14 cellular contexts compared by ENCODE assay signal in genomic region chr19:44498988-44499387, GRCh38. TPM values are rescaled to one million over a fixed set of nuclear protein-coding genes. Genes with fewer than 3 reads are reported as not detected.
DNase-seq lines count a peak whose midpoint lies in the region; ATAC-seq and TF ChIP-seq lines count a peak whose summit lies in the region.
"Had no signal": no experiment of that assay in that cellular context is flagged by ENCODE, and none has a peak within 500 bp of the region (broad histone marks: within the 10 kb centered on the region; RNA-seq: fewer than 3 reads in every experiment).

No MANE protein-coding gene starts in this region.

- TF ChIP-seq EP300 in suprapubic skin (IDR thresholded peaks at IDR 0.05), result no peak

- no peaks in the 10 kb centered on the region for H3K27me3 ChIP-seq in cardiac muscle cell
- no peaks in the 10 kb centered on the region for H3K27me3 ChIP-seq in suprapubic skin
- H3K27me3 ChIP-seq: thyroid gland had no signal

- peaks cover 64% of the 10 kb centered on the region for H3K36me3 Mint-ChIP-seq in activated CD8-positive, alpha-beta T cell treated with anti-CD3 and anti-CD28 coated beads for 36 hours (ENCODE audit: low read depth)
- peaks cover 30 to 42% (median 38%) of the 10 kb centered on the region in 3 donors for H3K36me3 Mint-ChIP-seq in immature natural killer cell

- 94% methylated on average over 6 of the region's 9 CpGs for WGBS in suprapubic skin
- 94 to 97% methylated on average over 9 of the region's 9 CpGs for WGBS in lower leg skin, 2 donors

- intact Hi-C loops in Right ventricle myocardium inferior (cut with DNase I), result no loop called here
- intact Hi-C loops in activated CD8-positive, alpha-beta T cell treated with anti-CD3 and anti-CD28 coated beads for 36 hours (cut with micrococcal nuclease), result no loop called here
- intact Hi-C loops in lower leg skin (cut with DNase I; ENCODE audit: low total_unique reads), result no loop called here

- no peak overlapping the region for H3K27ac ChIP-seq in cardiac muscle cell
- H3K27ac ChIP-seq in suprapubic skin, result no peak overlapping the region
- H3K27ac ChIP-seq: thyroid gland had no signal

- CTCF ChIA-PET in activated CD8-positive, alpha-beta T cell treated with anti-CD3 and anti-CD28 coated beads for 36 hours (lab: Charles Lee), result no interaction called here

- no peak for ATAC-seq in Right ventricle myocardium inferior
- no peak for ATAC-seq in activated CD8-positive, alpha-beta T cell treated with anti-CD3 and anti-CD28 coated beads for 36 hours
- ATAC-seq in GM21619 (IDR thresholded peaks at IDR 0.05; ENCODE audit: unreplicated experiment), result no peak
- no peak for ATAC-seq in GM18873 (IDR thresholded peaks at IDR 0.05; ENCODE audit: low FRiP score, unreplicated experiment)

- H3K4me3 ChIP-seq in cardiac muscle cell (peak overlapping the region; percentile 70), suprapubic skin (peak overlapping the region; percentile 86), lower leg skin (ENCODE audit: low read depth, poor library complexity, severe bottlenecking) (no peak overlapping the region)

- H3K36me3 ChIP-seq in cardiac muscle cell (peaks cover 7% of the 10 kb centered on the region), suprapubic skin (peaks cover 43% of the 10 kb centered on the region)

- H3K4me1 ChIP-seq in cardiac muscle cell (ENCODE audit: low read depth) (no peaks in the 10 kb centered on the region), suprapubic skin (peaks cover 23% of the 10 kb centered on the region)

- TF ChIP-seq CTCF in cardiac muscle cell (IDR thresholded peaks at IDR 0.05; ENCODE audit: low read depth, low read length) (no peak), suprapubic skin (IDR thresholded peaks at IDR 0.05) (no peak), lower leg skin (IDR thresholded peaks at IDR 0.05) (no peak)
- no peak for TF ChIP-seq CTCF in activated CD8-positive, alpha-beta T cell treated with anti-CD3 and anti-CD28 coated beads for 36 hours (IDR thresholded peaks at IDR 0.05)

- POLR2A ChIA-PET in activated CD8-positive, alpha-beta T cell treated with anti-CD3 and anti-CD28 coated beads for 36 hours (lab: Charles Lee), result interaction anchor here (1.1 kb wide), 1 partner anchor 22 kb away, joined by 5 read pairs; no protein-coding TSS in a partner anchor

- no peaks in the 10 kb centered on the region for H3K27me3 Mint-ChIP-seq in activated CD8-positive, alpha-beta T cell treated with anti-CD3 and anti-CD28 coated beads for 36 hours
- H3K27me3 Mint-ChIP-seq in immature natural killer cell (ENCODE audit: low read depth in 3 of 3), result peaks cover 5 to 17% (median 12%) of the 10 kb centered on the region in 3 donors

- H3K9me3 Mint-ChIP-seq in activated CD8-positive, alpha-beta T cell treated with anti-CD3 and anti-CD28 coated beads for 36 hours, result peaks cover 50% of the 10 kb centered on the region
- H3K9me3 Mint-ChIP-seq in immature natural killer cell, result peaks cover 15 to 25% (median 19%) of the 10 kb centered on the region in 6 donors

- H3K4me3 Mint-ChIP-seq in activated CD8-positive, alpha-beta T cell treated with anti-CD3 and anti-CD28 coated beads for 36 hours, result peak overlapping the region; percentile 81
- H3K4me3 Mint-ChIP-seq in immature natural killer cell, result peak overlapping the region; percentile 84 to 96 (median 94)

- peak overlapping the region; percentile 90 for H3K27ac Mint-ChIP-seq in activated CD8-positive, alpha-beta T cell treated with anti-CD3 and anti-CD28 coated beads for 36 hours
- peak overlapping the region in 2 of 6 donors; percentile 19 to 92 for H3K27ac Mint-ChIP-seq in immature natural killer cell

- H3K9me3 ChIP-seq in cardiac muscle cell (ENCODE audit: low read depth), result no peaks in the 10 kb centered on the region
- H3K9me3 ChIP-seq in suprapubic skin, result peaks cover 43% of the 10 kb centered on the region
- H3K9me3 ChIP-seq: thyroid gland had no signal

- DNase-seq in cardiac muscle cell (ENCODE audit: low read depth in 1 of 2, low spot score in 1 of 2) (no peak), Right ventricle myocardium inferior (ENCODE audit: missing footprints) (no peak), immature natural killer cell (no peak), suprapubic skin (ENCODE audit: low spot score in 2 of 2) (peak in 1 of 2 donors; percentile 57), lower leg skin (ENCODE audit: low spot score in 2 of 2) (no peak)
- no peak for DNase-seq in activated CD8-positive, alpha-beta T cell treated with anti-CD3 and anti-CD28 coated beads for 36 hours
- DNase-seq: activated CD8-positive, alpha-beta memory T cell treated with anti-CD3 and anti-CD28 coated beads, Interleukin-2, amount 50 U/mL, for 4 hours; erythroblast; NK-92 treated with Interleukin-12 subunit alpha and Interleukin-12 subunit beta, amount 100 ng/mL, for 24 hours; retina had no signal

- TF ChIP-seq POLR2A in suprapubic skin (IDR thresholded peaks at IDR 0.05) (no peak), lower leg skin (IDR thresholded peaks at IDR 0.05) (no peak)

- H3K4me1 Mint-ChIP-seq in activated CD8-positive, alpha-beta T cell treated with anti-CD3 and anti-CD28 coated beads for 36 hours (ENCODE audit: low read depth), result peaks cover 32% of the 10 kb centered on the region
- peaks cover 44 to 59% of the 10 kb centered on the region in 2 donors for H3K4me1 Mint-ChIP-seq in immature natural killer cell

RNA-seq across cellular contexts. Expression of gene ZNF180, which starts 1.3 kb away (rescaled TPM):
- total RNA-seq in cardiac muscle cell (31.2 and 33.4 TPM in 2 replicates), Right ventricle myocardium inferior (4.5 TPM), suprapubic skin (10 to 100 TPM in 2 of 4 donors, 1 to 10 TPM in 2; 7.7 to 11.7 (median 10.3) TPM), lower leg skin (10 to 100 TPM in 3 of 4 donors, 1 to 10 TPM in 1; 9.1 to 48.2 (median 12.0) TPM)
- polyA plus RNA-seq in cardiac muscle cell (3.3 and 5.7 TPM in 2 replicates), immature natural killer cell (1 to 10 TPM; 2.3 to 7.9 (median 3.8) TPM)
- 1 to 10 TPM; 8.1 to 8.6 TPM for total RNA-seq in activated CD8-positive, alpha-beta T cell treated with anti-CD3 and anti-CD28 coated beads for 36 hours

RNA-seq across cellular contexts. Expression of gene CEACAM20, which starts 30.5 kb away (rescaled TPM):
- not detected in 2 replicates for total RNA-seq in cardiac muscle cell
- polyA plus RNA-seq in cardiac muscle cell, result not detected in 2 replicates
- not detected for total RNA-seq in Right ventricle myocardium inferior
- total RNA-seq in activated CD8-positive, alpha-beta T cell treated with anti-CD3 and anti-CD28 coated beads for 36 hours, result not detected
- not detected for polyA plus RNA-seq in immature natural killer cell
- total RNA-seq in suprapubic skin, result under 1 TPM in 1 of 4 donors, not detected in 3; 0.40 TPM
- total RNA-seq in lower leg skin, result not detected
- total RNA-seq: Daoy, thyroid gland had no signal

RNA-seq across cellular contexts. Expression of gene ZNF229, which starts 50.7 kb away (rescaled TPM):
- total RNA-seq in cardiac muscle cell (3.9 and 6.6 TPM in 2 replicates), Right ventricle myocardium inferior (7.3 TPM), suprapubic skin (10 to 100 TPM in 1 of 4 donors, 1 to 10 TPM in 1, under 1 TPM in 2; 0.83 to 10.6 (median 1.6) TPM), lower leg skin (10 to 100 TPM in 1 of 4 donors, 1 to 10 TPM in 3; 3.2 to 11.1 (median 5.9) TPM)
- polyA plus RNA-seq in cardiac muscle cell (2.5 and 7.0 TPM in 2 replicates), immature natural killer cell (under 1 TPM in 2 of 3 donors, not detected in 1; 0.20 to 0.21 TPM)
- 1 to 10 TPM; 1.0 to 2.9 TPM for total RNA-seq in activated CD8-positive, alpha-beta T cell treated with anti-CD3 and anti-CD28 coated beads for 36 hours
